ENCODE assay signal across 9 cellular contexts in genomic region chr16:67926181-67926742, GRCh38. TPM values are rescaled to one million over a fixed set of nuclear protein-coding genes. Genes with fewer than 3 reads are reported as not detected.
DNase-seq lines count a peak whose midpoint lies in the region; TF ChIP-seq lines count a peak whose summit lies in the region.
"Had no signal": no experiment of that assay in that cellular context is flagged by ENCODE, and none has a peak within 500 bp of the region (broad histone marks: within the 10 kb centered on the region; RNA-seq: fewer than 3 reads in every experiment).

No MANE protein-coding gene starts in this region.

- no peaks in the 10 kb centered on the region for H3K36me3 ChIP-seq in breast epithelium
- peaks cover 3% of the 10 kb centered on the region for H3K36me3 ChIP-seq in mammary epithelial cell (ENCODE audit: insufficient read depth, low read length)
- H3K36me3 ChIP-seq in SJCRH30: no peaks in the 10 kb centered on the region

- H4K20me1 ChIP-seq in mammary epithelial cell (ENCODE audit: insufficient read depth, low read length): no peaks in the 10 kb centered on the region

- H3K9me3 Mint-ChIP-seq in glutamatergic neuron (ENCODE audit: unreplicated experiment) (peaks cover 3% of the 10 kb centered on the region), type B pancreatic cell (no peaks in the 10 kb centered on the region)

- no peak overlapping the region for H2AFZ ChIP-seq in mammary epithelial cell (ENCODE audit: low read depth, low read length)

- DNase-seq in breast epithelium (ENCODE audit: low spot score in 2 of 2) (peak; percentile 70 to 71), mammary epithelial cell (no peak), SJCRH30 (peak; percentile 20 to 39), glutamatergic neuron (peak; percentile 44), type B pancreatic cell (ENCODE audit: extremely low spot score, unreplicated experiment) (no peak), KG1 (lab: John Stamatoyannopoulos, UW) (no peak)
- DNase-seq in activated CD4-positive, alpha-beta T cell treated with anti-CD3 and anti-CD28 coated beads for 4 hours: no peak
- no peak for DNase-seq in effector CD4-positive, alpha-beta T cell
- DNase-seq: NCI-H1048 had no signal

- H3K4me1 Mint-ChIP-seq in glutamatergic neuron (ENCODE audit: low read depth, unreplicated experiment) (peaks cover 12% of the 10 kb centered on the region), type B pancreatic cell (ENCODE audit: unreplicated experiment) (peaks cover 12% of the 10 kb centered on the region)

- CTCF ChIA-PET in mammary epithelial cell (lab: Charles Lee; ENCODE audit: low non-redundant PET): no interaction called here

- H3K9me3 ChIP-seq in breast epithelium: no peaks in the 10 kb centered on the region
- H3K9me3 ChIP-seq in mammary epithelial cell (replicated peaks; ENCODE audit: insufficient read depth, low read length): no peaks in the 10 kb centered on the region
- no peaks in the 10 kb centered on the region for H3K9me3 ChIP-seq in SJCRH30 (replicated peaks)

- dilution Hi-C loops in mammary epithelial cell (cut with HindIII; ENCODE audit: low sequenced_read_pairs): no loop called here

- H3K4me2 ChIP-seq in mammary epithelial cell (ENCODE audit: insufficient read depth, low read depth, low read length): no peak overlapping the region

- H3K36me3 Mint-ChIP-seq in glutamatergic neuron (ENCODE audit: unreplicated experiment) (no peaks in the 10 kb centered on the region), type B pancreatic cell (no peaks in the 10 kb centered on the region)

- H3K27ac Mint-ChIP-seq in glutamatergic neuron (ENCODE audit: unreplicated experiment) (peak overlapping the region; percentile 73), type B pancreatic cell (no peak overlapping the region)

- H3K27me3 Mint-ChIP-seq in glutamatergic neuron (ENCODE audit: unreplicated experiment) (peaks cover 3% of the 10 kb centered on the region), type B pancreatic cell (no peaks in the 10 kb centered on the region)

- BruUV-seq in mammary epithelial cell (replicated peaks; lab: Mats Ljungman, UMichigan): no TSS peak

- H3K9ac ChIP-seq in mammary epithelial cell (ENCODE audit: insufficient read depth, low read length): no peak overlapping the region

- 59% methylated on average over 13 of the region's 13 CpGs for WGBS in mammary epithelial cell (ENCODE audit: low coverage, missing lambda C conversion rate)

- intact Hi-C loops in breast epithelium (cut with DNase I; ENCODE audit: low total_unique reads): loop anchor here (2.0 to 10.0 kb wide), 2 partner anchors 375 to 391 kb away; no protein-coding TSS in a partner anchor
- intact Hi-C loops in mammary epithelial cell (cut with micrococcal nuclease): no loop called here

- peak overlapping the region; percentile 83 to 85 for H3K27ac ChIP-seq in breast epithelium
- no peak overlapping the region for H3K27ac ChIP-seq in mammary epithelial cell (ENCODE audit: insufficient read depth, low read depth, low read length)
- no peak overlapping the region for H3K27ac ChIP-seq in SJCRH30

- H3K4me1 ChIP-seq in breast epithelium (peaks cover 0 to 8% of the 10 kb centered on the region in 2 donors), mammary epithelial cell (ENCODE audit: insufficient read depth, low read length) (no peaks in the 10 kb centered on the region), SJCRH30 (peaks cover 4% of the 10 kb centered on the region; the same call in 1 of the 2 replicates)

- no peak overlapping the region for H3K4me3 ChIP-seq in breast epithelium
- no peak overlapping the region for H3K4me3 ChIP-seq in mammary epithelial cell (replicated peaks in 1 of 3; ENCODE audit: insufficient read depth in 1 of 3, low read depth in 2 of 3, low read length in 3 of 3)
- no peak overlapping the region for H3K4me3 ChIP-seq in SJCRH30

- H3K27me3 ChIP-seq in breast epithelium (no peaks in the 10 kb centered on the region), mammary epithelial cell (ENCODE audit: insufficient read depth, low read length) (no peaks in the 10 kb centered on the region), SJCRH30 (no peaks in the 10 kb centered on the region)

- no peak for TF ChIP-seq POLR2A in breast epithelium (IDR thresholded peaks at IDR 0.05)

- TF ChIP-seq CTCF in breast epithelium (IDR thresholded peaks at IDR 0.05) (peak in 1 of 3 donors; percentile 19), mammary epithelial cell (conservative IDR thresholded peaks at IDR 0.05 in 1 of 2, IDR thresholded peaks at IDR 0.05 in 1 of 2; ENCODE audit: extremely low read depth in 1 of 2, insufficient read depth in 1 of 2, low read depth in 1 of 2, low read length in 2 of 2) (peak in 1 of 2 donors; percentile 10), glutamatergic neuron (IDR thresholded peaks at IDR 0.05; ENCODE audit: partially characterized antibody, unreplicated experiment) (peak; percentile 21), type B pancreatic cell (conservative IDR thresholded peaks at IDR 0.05) (peak; percentile 32)

- H3K79me2 ChIP-seq in mammary epithelial cell (ENCODE audit: insufficient read depth, low read length): peaks cover 2% of the 10 kb centered on the region

- H3K4me3 Mint-ChIP-seq in glutamatergic neuron (ENCODE audit: unreplicated experiment) (peak overlapping the region; percentile 59), type B pancreatic cell (no peak overlapping the region)

- in situ Hi-C loops in mammary epithelial cell (cut with MboI; ENCODE audit: low sequenced_read_pairs in 2 of 2): loop anchor here (5.0 to 25.0 kb wide), 4 partner anchors 109 to 414 kb away; no protein-coding TSS in a partner anchor

RNA-seq across cellular contexts. Expression of gene CTRL, which starts 5.4 kb away (rescaled TPM):
- total RNA-seq in breast epithelium (1 to 10 TPM; 1.0 to 2.6 (median 1.8) TPM), mammary epithelial cell (1 to 10 TPM in 1 of 2 donors, under 1 TPM in 1; 0.17 to 1.2 TPM), glutamatergic neuron (ENCODE audit: unreplicated experiment) (2.8 TPM), type B pancreatic cell (ENCODE audit: low replicate concordance) (0.59 and 1.4 TPM in 2 replicates)
- 0.46 TPM for polyA plus RNA-seq in mammary epithelial cell
- not detected for polyA minus RNA-seq in mammary epithelial cell
- 0.99 and 1.7 TPM in 2 replicates for total RNA-seq in SJCRH30 (2014; rRNA removed; shearing (Covaris generic))

RNA-seq across cellular contexts. Expression of gene PSMB10, which starts 10.4 kb away (rescaled TPM):
- 10 to 100 TPM; 32.1 to 46.2 (median 34.1) TPM for total RNA-seq in breast epithelium
- 10 to 100 TPM in 1 of 2 donors, 1 to 10 TPM in 1; 9.2 to 23.8 TPM for total RNA-seq in mammary epithelial cell
- polyA plus RNA-seq in mammary epithelial cell: 15.7 TPM
- 4.5 TPM for polyA minus RNA-seq in mammary epithelial cell
- 7.4 and 7.6 TPM in 2 replicates for total RNA-seq in SJCRH30 (2014; rRNA removed; shearing (Covaris generic))
- 11.0 TPM for total RNA-seq in glutamatergic neuron (ENCODE audit: unreplicated experiment)
- total RNA-seq in type B pancreatic cell (ENCODE audit: low replicate concordance): 51.9 and 68.8 TPM in 2 replicates

RNA-seq across cellular contexts. Expression of gene LCAT, which starts 17.7 kb away (rescaled TPM):
- total RNA-seq in breast epithelium (10 to 100 TPM; 11.8 to 18.6 (median 15.4) TPM), mammary epithelial cell (10 to 100 TPM; 13.0 to 43.9 TPM), glutamatergic neuron (ENCODE audit: unreplicated experiment) (8.7 TPM), type B pancreatic cell (ENCODE audit: low replicate concordance) (20.2 and 26.1 TPM in 2 replicates)
- polyA plus RNA-seq in mammary epithelial cell: 9.3 TPM
- 0.72 TPM for polyA minus RNA-seq in mammary epithelial cell
- total RNA-seq in SJCRH30 (2014; rRNA removed; shearing (Covaris generic)): 2.3 and 4.5 TPM in 2 replicates

RNA-seq across cellular contexts. Expression of gene PSKH1, which starts 33.2 kb away (rescaled TPM):
- total RNA-seq in breast epithelium: 10 to 100 TPM; 17.3 to 20.5 (median 17.4) TPM
- 10 to 100 TPM; 11.8 to 18.4 TPM for total RNA-seq in mammary epithelial cell
- polyA plus RNA-seq in mammary epithelial cell: 15.3 TPM
- 28.5 TPM for polyA minus RNA-seq in mammary epithelial cell
- 5.6 and 6.1 TPM in 2 replicates for total RNA-seq in SJCRH30 (2014; rRNA removed; shearing (Covaris generic))
- total RNA-seq in glutamatergic neuron (ENCODE audit: unreplicated experiment): 27.9 TPM
- 39.2 and 41.5 TPM in 2 replicates for total RNA-seq in type B pancreatic cell (ENCODE audit: low replicate concordance)

RNA-seq across cellular contexts. Expression of gene NRN1L, which starts 41.6 kb away (rescaled TPM):
- 1 to 10 TPM in 2 of 3 donors, not detected in 1; 1.3 to 1.4 TPM for total RNA-seq in breast epithelium
- total RNA-seq in mammary epithelial cell: under 1 TPM in 1 of 2 donors, not detected in 1; 0.83 TPM
- not detected for polyA plus RNA-seq in mammary epithelial cell
- not detected for polyA minus RNA-seq in mammary epithelial cell
- total RNA-seq in SJCRH30 (2014; rRNA removed; shearing (Covaris generic)): not detected in 2 replicates
- 1.0 TPM for total RNA-seq in glutamatergic neuron (ENCODE audit: unreplicated experiment)
- 0.80 and 1.1 TPM in 2 replicates for total RNA-seq in type B pancreatic cell (ENCODE audit: low replicate concordance)

Comparison
In these comparisons a context has a peak if more than half of its experiments do, and no peak if none do; other contexts are left out.
1. DNase-seq: peak in breast epithelium (2 of 2), SJCRH30 (2 of 2) and glutamatergic neuron (single experiment); none in mammary epithelial cell (single experiment), type B pancreatic cell (single experiment), activated CD4-positive, alpha-beta T cell treated with anti-CD3 and anti-CD28 coated beads for 4 hours (0 of 2), effector CD4-positive, alpha-beta T cell (single experiment) and KG1 (single experiment).
2. H3K27ac ChIP-seq: peak in breast epithelium (2 of 2); none in mammary epithelial cell (single experiment) and SJCRH30 (single experiment).